1 cellular context compared by ENCODE assay signal in the genomic region with DNA sequence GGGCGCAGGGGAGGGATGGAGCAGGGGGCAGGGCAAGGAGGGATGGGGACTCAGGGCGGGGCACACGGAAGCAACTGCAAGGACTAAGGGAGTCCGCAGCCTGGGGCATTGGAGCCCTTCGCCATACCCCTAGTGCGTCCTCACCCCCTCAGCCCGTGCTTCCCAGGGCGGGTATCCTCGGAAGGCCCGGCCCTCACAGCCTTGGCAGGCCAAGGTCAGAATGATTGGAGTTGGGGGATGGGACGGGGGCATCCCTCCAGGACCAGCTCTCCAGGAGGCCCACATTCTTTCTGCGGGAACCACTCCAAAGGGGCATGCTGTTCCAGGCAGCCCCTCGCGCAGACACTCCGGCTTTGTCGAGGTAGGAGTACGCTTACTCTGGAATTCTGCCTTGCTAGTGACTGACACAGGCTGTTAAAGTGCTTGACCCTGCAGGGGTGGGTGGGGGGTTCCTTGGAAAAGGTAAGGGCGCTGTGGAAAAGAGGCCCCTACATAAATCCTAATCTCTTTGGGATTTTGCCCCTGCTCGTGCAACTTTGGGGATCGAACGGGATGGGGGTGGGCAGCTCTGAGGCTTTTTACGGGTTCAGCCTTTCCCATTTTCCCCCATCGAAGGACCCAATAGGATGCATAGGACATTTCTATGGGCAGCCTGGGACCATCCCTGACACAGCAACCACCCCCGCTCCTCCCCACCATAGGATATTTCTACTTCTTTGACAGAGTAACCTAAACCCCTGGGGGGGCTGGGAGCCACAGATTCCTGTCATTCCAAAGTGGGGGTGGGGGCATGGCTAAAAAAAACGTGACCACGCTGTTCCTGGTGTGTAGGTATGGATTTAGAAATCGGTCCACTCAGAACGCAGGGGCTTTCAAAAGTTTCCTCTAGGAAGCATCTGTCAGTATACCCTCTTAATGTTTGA.
TF ChIP-seq lines count a peak whose summit lies in the region.

No MANE protein-coding gene starts in this region.

TF ChIP-seq in HepG2, 621 proteins besides CTCF, POLR2A, EP300 and RAD21 (continued from another document):
- TF ChIP-seq, protein P1, sequence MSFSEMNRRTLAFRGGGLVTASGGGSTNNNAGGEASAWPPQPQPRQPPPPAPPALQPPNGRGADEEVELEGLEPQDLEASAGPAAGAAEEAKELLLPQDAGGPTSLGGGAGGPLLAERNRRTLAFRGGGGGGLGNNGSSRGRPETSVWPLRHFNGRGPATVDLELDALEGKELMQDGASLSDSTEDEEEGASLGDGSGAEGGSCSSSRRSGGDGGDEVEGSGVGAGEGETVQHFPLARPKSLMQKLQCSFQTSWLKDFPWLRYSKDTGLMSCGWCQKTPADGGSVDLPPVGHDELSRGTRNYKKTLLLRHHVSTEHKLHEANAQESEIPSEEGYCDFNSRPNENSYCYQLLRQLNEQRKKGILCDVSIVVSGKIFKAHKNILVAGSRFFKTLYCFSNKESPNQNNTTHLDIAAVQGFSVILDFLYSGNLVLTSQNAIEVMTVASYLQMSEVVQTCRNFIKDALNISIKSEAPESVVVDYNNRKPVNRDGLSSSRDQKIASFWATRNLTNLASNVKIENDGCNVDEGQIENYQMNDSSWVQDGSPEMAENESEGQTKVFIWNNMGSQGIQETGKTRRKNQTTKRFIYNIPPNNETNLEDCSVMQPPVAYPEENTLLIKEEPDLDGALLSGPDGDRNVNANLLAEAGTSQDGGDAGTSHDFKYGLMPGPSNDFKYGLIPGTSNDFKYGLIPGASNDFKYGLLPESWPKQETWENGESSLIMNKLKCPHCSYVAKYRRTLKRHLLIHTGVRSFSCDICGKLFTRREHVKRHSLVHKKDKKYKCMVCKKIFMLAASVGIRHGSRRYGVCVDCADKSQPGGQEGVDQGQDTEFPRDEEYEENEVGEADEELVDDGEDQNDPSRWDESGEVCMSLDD (CRISPR knock-in tag; IDR thresholded peaks at IDR 0.05; ENCODE audit: borderline replicate concordance): no peak
- no peak for TF ChIP-seq ZNF44 (CRISPR knock-in tag; IDR thresholded peaks at IDR 0.05)
- no peak for TF ChIP-seq NR2F2 (IDR thresholded peaks at IDR 0.05; ENCODE audit: borderline replicate concordance, low read depth)
- TF ChIP-seq ZNF24 (IDR thresholded peaks at IDR 0.05): no peak
- 0 out of 2 replicates have a peak, but pooled peaks have one; percentile 16 for TF ChIP-seq MED1 (CRISPR knock-in tag; IDR thresholded peaks at IDR 0.05)
- TF ChIP-seq CHD4 (IDR thresholded peaks at IDR 0.05; ENCODE audit: borderline replicate concordance, low read length): no peak
- TF ChIP-seq, protein P2, sequence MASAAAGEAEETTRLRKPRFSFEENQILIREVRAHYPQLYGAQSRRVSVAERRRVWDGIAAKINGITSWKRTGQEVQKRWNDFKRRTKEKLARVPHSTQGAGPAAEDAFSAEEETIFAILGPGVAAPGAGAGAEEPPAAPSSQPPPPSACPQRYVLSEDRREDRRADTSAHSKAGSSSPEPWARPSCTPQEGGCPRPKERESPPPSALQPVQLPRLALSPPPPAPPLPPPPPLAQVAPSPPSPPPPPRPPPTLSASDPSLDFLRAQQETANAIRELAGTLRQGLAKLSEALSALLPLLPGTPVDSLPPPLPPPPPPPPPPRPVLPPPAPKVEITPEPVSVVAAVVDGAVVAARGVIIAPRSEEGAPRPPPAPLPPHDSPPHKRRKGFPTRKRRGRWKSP (CRISPR knock-in tag; IDR thresholded peaks at IDR 0.05): no peak
- TF ChIP-seq MXI1 (IDR thresholded peaks at IDR 0.05; ENCODE audit: borderline replicate concordance, low read depth, low read length): 0 out of 3 replicates have a peak, but pooled peaks have one; percentile 5
- no peak for TF ChIP-seq SMAD9 (CRISPR knock-in tag; IDR thresholded peaks at IDR 0.05)
- TF ChIP-seq SIN3B (IDR thresholded peaks at IDR 0.05; ENCODE audit: low read length): no peak
- TF ChIP-seq ZNF234 (CRISPR knock-in tag; conservative IDR thresholded peaks at IDR 0.05): no peak
- peak; percentile 23; the same call in 1 of the 2 replicates for TF ChIP-seq RXRA (CRISPR knock-in tag; IDR thresholded peaks at IDR 0.05)
- no peak for TF ChIP-seq ZNF207 (IDR thresholded peaks at IDR 0.05; ENCODE audit: borderline replicate concordance)
- no peak for TF ChIP-seq MEF2D (CRISPR knock-in tag; IDR thresholded peaks at IDR 0.05)
- no peak for TF ChIP-seq NAIF1 (CRISPR knock-in tag; IDR thresholded peaks at IDR 0.05; ENCODE audit: borderline replicate concordance)
- TF ChIP-seq, protein P3, sequence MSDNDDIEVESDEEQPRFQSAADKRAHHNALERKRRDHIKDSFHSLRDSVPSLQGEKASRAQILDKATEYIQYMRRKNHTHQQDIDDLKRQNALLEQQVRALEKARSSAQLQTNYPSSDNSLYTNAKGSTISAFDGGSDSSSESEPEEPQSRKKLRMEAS (IDR thresholded peaks at IDR 0.05): 0 out of 2 replicates have a peak, but pooled peaks have one; percentile 26
- TF ChIP-seq GLI4 (CRISPR knock-in tag; IDR thresholded peaks at IDR 0.05; ENCODE audit: borderline replicate concordance): no peak
- no peak for TF ChIP-seq BRCA1 (CRISPR knock-in tag; IDR thresholded peaks at IDR 0.05)
- TF ChIP-seq, protein P4, sequence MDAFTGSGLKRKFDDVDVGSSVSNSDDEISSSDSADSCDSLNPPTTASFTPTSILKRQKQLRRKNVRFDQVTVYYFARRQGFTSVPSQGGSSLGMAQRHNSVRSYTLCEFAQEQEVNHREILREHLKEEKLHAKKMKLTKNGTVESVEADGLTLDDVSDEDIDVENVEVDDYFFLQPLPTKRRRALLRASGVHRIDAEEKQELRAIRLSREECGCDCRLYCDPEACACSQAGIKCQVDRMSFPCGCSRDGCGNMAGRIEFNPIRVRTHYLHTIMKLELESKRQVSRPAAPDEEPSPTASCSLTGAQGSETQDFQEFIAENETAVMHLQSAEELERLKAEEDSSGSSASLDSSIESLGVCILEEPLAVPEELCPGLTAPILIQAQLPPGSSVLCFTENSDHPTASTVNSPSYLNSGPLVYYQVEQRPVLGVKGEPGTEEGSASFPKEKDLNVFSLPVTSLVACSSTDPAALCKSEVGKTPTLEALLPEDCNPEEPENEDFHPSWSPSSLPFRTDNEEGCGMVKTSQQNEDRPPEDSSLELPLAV (CRISPR knock-in tag; conservative IDR thresholded peaks at IDR 0.05; ENCODE audit: low read depth): no peak
- peak; percentile 63; the same call in 1 of the 2 replicates for TF ChIP-seq ZNF891 (CRISPR knock-in tag; IDR thresholded peaks at IDR 0.05)
- 0 out of 2 replicates have a peak, but pooled peaks have one; percentile 16 for TF ChIP-seq ELF1 (CRISPR knock-in tag; IDR thresholded peaks at IDR 0.05)
- TF ChIP-seq ZBTB20 (CRISPR knock-in tag; IDR thresholded peaks at IDR 0.05; ENCODE audit: borderline replicate concordance, low read depth): no peak
- no peak for TF ChIP-seq ZIK1 (CRISPR knock-in tag; IDR thresholded peaks at IDR 0.05; ENCODE audit: borderline replicate concordance, low read depth)
- no peak for TF ChIP-seq HNF4G (IDR thresholded peaks at IDR 0.05; ENCODE audit: borderline replicate concordance, low read depth, low read length)
- no peak for TF ChIP-seq HNF4G (CRISPR knock-in tag; IDR thresholded peaks at IDR 0.05; ENCODE audit: borderline replicate concordance, low read depth)
- TF ChIP-seq, protein P5, sequence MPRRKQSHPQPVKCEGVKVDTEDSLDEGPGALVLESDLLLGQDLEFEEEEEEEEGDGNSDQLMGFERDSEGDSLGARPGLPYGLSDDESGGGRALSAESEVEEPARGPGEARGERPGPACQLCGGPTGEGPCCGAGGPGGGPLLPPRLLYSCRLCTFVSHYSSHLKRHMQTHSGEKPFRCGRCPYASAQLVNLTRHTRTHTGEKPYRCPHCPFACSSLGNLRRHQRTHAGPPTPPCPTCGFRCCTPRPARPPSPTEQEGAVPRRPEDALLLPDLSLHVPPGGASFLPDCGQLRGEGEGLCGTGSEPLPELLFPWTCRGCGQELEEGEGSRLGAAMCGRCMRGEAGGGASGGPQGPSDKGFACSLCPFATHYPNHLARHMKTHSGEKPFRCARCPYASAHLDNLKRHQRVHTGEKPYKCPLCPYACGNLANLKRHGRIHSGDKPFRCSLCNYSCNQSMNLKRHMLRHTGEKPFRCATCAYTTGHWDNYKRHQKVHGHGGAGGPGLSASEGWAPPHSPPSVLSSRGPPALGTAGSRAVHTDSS (CRISPR knock-in tag; conservative IDR thresholded peaks at IDR 0.05): no peak
- TF ChIP-seq ZNF350 (CRISPR knock-in tag; IDR thresholded peaks at IDR 0.05; ENCODE audit: borderline replicate concordance, low read depth): 0 out of 2 replicates have a peak, but pooled peaks have one; percentile 44
- no peak for TF ChIP-seq SIX4 (CRISPR knock-in tag; IDR thresholded peaks at IDR 0.05)
